ENCODE assay signal across 8 cellular contexts in genomic region chr15:64774556-64775523, GRCh38. TPM values are rescaled to one million over a fixed set of nuclear protein-coding genes. Genes with fewer than 3 reads are reported as not detected.
DNase-seq lines count a peak whose midpoint lies in the region; ATAC-seq and TF ChIP-seq lines count a peak whose summit lies in the region.

No MANE protein-coding gene starts in this region.

- POLR2A ChIA-PET in activated CD4-positive, alpha-beta T cell treated with anti-CD3 and anti-CD28 coated beads, Interleukin-2, amount 10 ng/mL, durations not matched to agents 7 days and 5 days (lab: Charles Lee), result no interaction called here

- H3K27ac ChIP-seq in heart left ventricle (peak overlapping the region; percentile 82 to 98 (median 92)), sigmoid colon (peak overlapping the region; percentile 95 to 99 (median 96))

- WGBS in heart left ventricle, 4 donors, result 1 to 2% (median 1%) methylated on average over 18 to 118 of the region's 118 CpGs
- WGBS in sigmoid colon, 2 donors, result 1 to 3% methylated on average over 118 of the region's 118 CpGs

- TF ChIP-seq CTCF in heart left ventricle (IDR thresholded peaks at IDR 0.05) (no peak), sigmoid colon (IDR thresholded peaks at IDR 0.05) (no peak)

- H3K9me3 ChIP-seq in heart left ventricle, result no peaks in the 10 kb centered on the region
- no peaks in the 10 kb centered on the region for H3K9me3 ChIP-seq in sigmoid colon

- TF ChIP-seq EP300 in sigmoid colon (IDR thresholded peaks at IDR 0.05), result no peak

- CTCF ChIA-PET in activated CD4-positive, alpha-beta T cell treated with anti-CD3 and anti-CD28 coated beads, Interleukin-2, amount 10 ng/mL, durations not matched to agents 7 days and 5 days (lab: Charles Lee), result interaction anchor here (0.9 kb wide), 1 partner anchor 11 kb away, joined by 3 read pairs; no protein-coding TSS in a partner anchor

- no peaks in the 10 kb centered on the region for H3K9me3 Mint-ChIP-seq in T-helper 1 cell treated with Interleukin-12 subunit alpha and Interleukin-12 subunit beta and Interleukin-4 antibody, amounts not matched to agents 30 μg/mL and 1 μg/mL, for 36 hours
- H3K9me3 Mint-ChIP-seq in activated CD4-positive, alpha-beta T cell treated with anti-CD3 and anti-CD28 coated beads, Interleukin-2, amount 10 ng/mL, durations not matched to agents 7 days and 5 days, result no peaks in the 10 kb centered on the region

- H3K27ac Mint-ChIP-seq in T-helper 1 cell treated with Interleukin-12 subunit alpha and Interleukin-12 subunit beta and Interleukin-4 antibody, amounts not matched to agents 30 μg/mL and 1 μg/mL, for 36 hours, result no peak overlapping the region
- H3K27ac Mint-ChIP-seq in activated CD4-positive, alpha-beta T cell treated with anti-CD3 and anti-CD28 coated beads, Interleukin-2, amount 10 ng/mL, durations not matched to agents 7 days and 5 days, result no peak overlapping the region

- DNase-seq in T-helper 1 cell, result no peak
- DNase-seq in activated CD4-positive, alpha-beta T cell treated with anti-CD3 and anti-CD28 coated beads, Interleukin-2, amount 10 ng/mL, durations not matched to agents 7 days and 5 days, result peak; percentile 18
- peak; percentile 42 to 68 (median 50) for DNase-seq in heart left ventricle
- DNase-seq in sigmoid colon, result peak; percentile 68
- DNase-seq in NCI-H510A (lab: John Stamatoyannopoulos, UW), result no peak
- DNase-seq in iPS-NIHi7 (ENCODE audit: extremely low spot score), result no peak

- ATAC-seq in heart left ventricle, result peak in 3 of 4 donors; percentile 50 to 65 (median 60)
- no peak for ATAC-seq in GM21367 (IDR thresholded peaks at IDR 0.05; ENCODE audit: unreplicated experiment)

- peaks cover 2% of the 10 kb centered on the region for H3K4me1 Mint-ChIP-seq in T-helper 1 cell treated with Interleukin-12 subunit alpha and Interleukin-12 subunit beta and Interleukin-4 antibody, amounts not matched to agents 30 μg/mL and 1 μg/mL, for 36 hours (ENCODE audit: low read depth)
- H3K4me1 Mint-ChIP-seq in activated CD4-positive, alpha-beta T cell treated with anti-CD3 and anti-CD28 coated beads, Interleukin-2, amount 10 ng/mL, durations not matched to agents 7 days and 5 days, result peaks cover 7% of the 10 kb centered on the region

- H3K4me3 Mint-ChIP-seq in T-helper 1 cell treated with Interleukin-12 subunit alpha and Interleukin-12 subunit beta and Interleukin-4 antibody, amounts not matched to agents 30 μg/mL and 1 μg/mL, for 36 hours, result peak overlapping the region; percentile 28
- peak overlapping the region; percentile 31 for H3K4me3 Mint-ChIP-seq in activated CD4-positive, alpha-beta T cell treated with anti-CD3 and anti-CD28 coated beads, Interleukin-2, amount 10 ng/mL, durations not matched to agents 7 days and 5 days

- H3K4me1 ChIP-seq in heart left ventricle (peaks cover 0 to 46% (median 8%) of the 10 kb centered on the region in 12 donors), sigmoid colon (peaks cover 0 to 57% (median 42%) of the 10 kb centered on the region in 4 donors)

- TF ChIP-seq POLR2A in heart left ventricle (IDR thresholded peaks at IDR 0.05) (no peak), sigmoid colon (IDR thresholded peaks at IDR 0.05) (no peak)

- H3K27me3 Mint-ChIP-seq in T-helper 1 cell treated with Interleukin-12 subunit alpha and Interleukin-12 subunit beta and Interleukin-4 antibody, amounts not matched to agents 30 μg/mL and 1 μg/mL, for 36 hours (ENCODE audit: low read depth), result peaks cover 71% of the 10 kb centered on the region
- peaks cover 72% of the 10 kb centered on the region for H3K27me3 Mint-ChIP-seq in activated CD4-positive, alpha-beta T cell treated with anti-CD3 and anti-CD28 coated beads, Interleukin-2, amount 10 ng/mL, durations not matched to agents 7 days and 5 days

- intact Hi-C loops in heart left ventricle (cut with DNase I) (loop anchor here in 3 of 10 donors (2.0 to 5.0 kb wide), 5 partner anchors 28 to 37 kb away; no protein-coding TSS in a partner anchor), sigmoid colon (cut with DNase I) (loop anchor here (5.0 kb wide), 1 partner anchor 33 kb away; no protein-coding TSS in a partner anchor)

- peaks cover 2% of the 10 kb centered on the region for H3K36me3 Mint-ChIP-seq in T-helper 1 cell treated with Interleukin-12 subunit alpha and Interleukin-12 subunit beta and Interleukin-4 antibody, amounts not matched to agents 30 μg/mL and 1 μg/mL, for 36 hours (ENCODE audit: low read depth)
- H3K36me3 Mint-ChIP-seq in activated CD4-positive, alpha-beta T cell treated with anti-CD3 and anti-CD28 coated beads, Interleukin-2, amount 10 ng/mL, durations not matched to agents 7 days and 5 days (ENCODE audit: low read depth), result no peaks in the 10 kb centered on the region

- H3K27me3 ChIP-seq in heart left ventricle (peaks cover 0 to 27% (median 0%) of the 10 kb centered on the region in 9 donors), sigmoid colon (no peaks in the 10 kb centered on the region)

- no peaks in the 10 kb centered on the region for H3K36me3 ChIP-seq in heart left ventricle
- H3K36me3 ChIP-seq in sigmoid colon, result no peaks in the 10 kb centered on the region

- peak overlapping the region; percentile 44 to 97 (median 74) for H3K4me3 ChIP-seq in heart left ventricle
- H3K4me3 ChIP-seq in sigmoid colon, result peak overlapping the region; percentile 66 to 96 (median 90)

RNA-seq across cellular contexts. Expression of gene RBPMS2, which starts 0.5 kb away (rescaled TPM):
- total RNA-seq in activated CD4-positive, alpha-beta T cell treated with anti-CD3 and anti-CD28 coated beads, Interleukin-2, amount 10 ng/mL, durations not matched to agents 7 days and 5 days, result under 1 TPM in 1 of 2 experiments, not detected in 1; 0.10 TPM
- total RNA-seq in heart left ventricle, result 100 to 1,000 TPM in 7 of 9 donors, 10 to 100 TPM in 2; 49.8 to 530 (median 189) TPM
- polyA plus RNA-seq in heart left ventricle, result 100 to 1,000 TPM; 238 to 408 TPM
- total RNA-seq in sigmoid colon, result 10 to 100 TPM; 22.1 to 58.2 (median 23.6) TPM
- polyA plus RNA-seq in sigmoid colon, result 1 to 10 TPM in 2 of 3 donors, under 1 TPM in 1; 0.69 to 7.3 (median 4.8) TPM

RNA-seq across cellular contexts. Expression of gene PIF1, which starts 50.6 kb away (rescaled TPM):
- 10 to 100 TPM; 56.8 to 66.1 TPM for total RNA-seq in activated CD4-positive, alpha-beta T cell treated with anti-CD3 and anti-CD28 coated beads, Interleukin-2, amount 10 ng/mL, durations not matched to agents 7 days and 5 days
- total RNA-seq in heart left ventricle (1 to 10 TPM in 2 of 9 donors, under 1 TPM in 5, not detected in 2; 0.23 to 4.6 (median 0.52) TPM), sigmoid colon (1 to 10 TPM; 1.2 to 6.9 (median 2.5) TPM)
- polyA plus RNA-seq in heart left ventricle (under 1 TPM; 0.40 to 0.88 TPM), sigmoid colon (10 to 100 TPM in 1 of 3 donors, 1 to 10 TPM in 1, under 1 TPM in 1; 0.69 to 12.9 (median 2.4) TPM)

Comparison
In these comparisons a context has a peak if more than half of its experiments do, and no peak if none do; other contexts are left out.
1. DNase-seq: peak in activated CD4-positive, alpha-beta T cell treated with anti-CD3 and anti-CD28 coated beads, Interleukin-2, amount 10 ng/mL, durations not matched to agents 7 days and 5 days (single experiment), heart left ventricle (5 of 5) and sigmoid colon (single experiment); none in T-helper 1 cell (0 of 5), NCI-H510A (single experiment) and iPS-NIHi7 (single experiment).
2. RNA of gene RBPMS2, which starts 0.5 kb away (total RNA-seq): 49.8 to 530 TPM in heart left ventricle and 22.1 to 58.2 TPM in sigmoid colon; 0.10 TPM in activated CD4-positive, alpha-beta T cell treated with anti-CD3 and anti-CD28 coated beads, Interleukin-2, amount 10 ng/mL, durations not matched to agents 7 days and 5 days; every median in the first group is over 10 times any median in the second.
3. RNA of gene PIF1, which starts 50.6 kb away (total RNA-seq): 56.8 to 66.1 TPM in activated CD4-positive, alpha-beta T cell treated with anti-CD3 and anti-CD28 coated beads, Interleukin-2, amount 10 ng/mL, durations not matched to agents 7 days and 5 days; 1.2 to 6.9 TPM in sigmoid colon and 0.23 to 4.6 TPM in heart left ventricle; every median in the first group is over 4 times any median in the second.